In the genomic region with DNA sequence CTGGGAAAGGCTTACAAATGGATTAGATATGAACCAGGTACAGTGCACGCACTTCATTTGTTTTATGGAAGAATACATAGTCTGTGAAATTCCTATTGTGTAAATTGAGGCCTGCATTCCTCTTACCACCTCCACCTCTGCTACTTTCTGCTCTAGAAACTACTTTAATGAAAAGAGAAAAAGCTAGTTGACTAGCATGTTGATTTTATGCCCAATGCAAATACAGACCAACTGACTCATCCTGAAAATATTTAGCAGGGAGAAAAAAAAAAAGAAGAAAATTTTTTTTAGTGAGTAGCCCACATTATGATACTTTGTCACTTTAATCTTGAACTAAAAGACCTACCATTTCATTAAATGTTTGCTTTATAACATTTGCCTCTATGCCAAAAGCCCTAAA, we compare ENCODE assay signal across 14 cellular contexts. TPM values are rescaled to one million over a fixed set of nuclear protein-coding genes. Genes with fewer than 3 reads are reported as not detected.
DNase-seq lines count a peak whose midpoint lies in the region; ATAC-seq and TF ChIP-seq lines count a peak whose summit lies in the region.
"Had no signal": no experiment of that assay in that cellular context is flagged by ENCODE, and none has a peak within 500 bp of the region (broad histone marks: within the 10 kb centered on the region; RNA-seq: fewer than 3 reads in every experiment).

No MANE protein-coding gene starts in this region.

- H3K9ac ChIP-seq in PC-3 (ENCODE audit: low read length) (no peak overlapping the region), liver (ENCODE audit: low read depth in 1 of 2, low read length in 2 of 2) (no peak overlapping the region)

- H3K27ac ChIP-seq in PC-3 (ENCODE audit: low read length), result peak overlapping the region; percentile 55
- H3K27ac ChIP-seq in liver (ENCODE audit: low read depth in 1 of 2, low read length in 2 of 2), result no peak overlapping the region
- no peak overlapping the region for H3K27ac ChIP-seq in left ventricle myocardium inferior (replicated peaks)

- no peaks in the 10 kb centered on the region for H3K27me3 ChIP-seq in PC-3 (ENCODE audit: low read length)
- no peaks in the 10 kb centered on the region for H3K27me3 ChIP-seq in liver (ENCODE audit: control insufficient read depth in 4 of 4, insufficient read depth in 4 of 4, low read length in 3 of 4)
- H3K27me3 ChIP-seq in left ventricle myocardium inferior (ENCODE audit: low read depth), result no peaks in the 10 kb centered on the region
- H3K27me3 ChIP-seq: BE2C had no signal

- no peaks in the 10 kb centered on the region for H3K36me3 Mint-ChIP-seq in naive thymus-derived CD8-positive, alpha-beta T cell

- H3K4me1 ChIP-seq in PC-3 (ENCODE audit: insufficient read depth, low read length) (peaks cover 17% of the 10 kb centered on the region), liver (ENCODE audit: control insufficient read depth in 4 of 4, insufficient read depth in 4 of 4, low read length in 3 of 4) (no peaks in the 10 kb centered on the region), left ventricle myocardium inferior (peaks cover 35% of the 10 kb centered on the region)
- H3K4me1 ChIP-seq: BE2C had no signal

- no peak for TF ChIP-seq RAD21 in liver (IDR thresholded peaks at IDR 0.05)

- H2AFZ ChIP-seq in PC-3 (ENCODE audit: low read length), result no peak overlapping the region

- H3F3A ChIP-seq in PC-3 (ENCODE audit: low read length, unreplicated experiment), result no peaks in the 10 kb centered on the region

- no peak overlapping the region for H3K4me3 Mint-ChIP-seq in naive thymus-derived CD8-positive, alpha-beta T cell

- H3K4me2 ChIP-seq in PC-3 (ENCODE audit: low read length), result peak overlapping the region; percentile 68

- no peak overlapping the region for H3K4me3 ChIP-seq in PC-3 (ENCODE audit: low read length)
- H3K4me3 ChIP-seq in liver (ENCODE audit: low read depth in 1 of 3, low read length in 3 of 3), result no peak overlapping the region
- H3K4me3 ChIP-seq in left ventricle myocardium inferior, result no peak overlapping the region

- intact Hi-C loops in PC-3 (cut with micrococcal nuclease) (no loop called here), left ventricle myocardium inferior (cut with micrococcal nuclease) (no loop called here)

- H3K9me2 ChIP-seq in PC-3 (replicated peaks; ENCODE audit: low read length), result no peaks in the 10 kb centered on the region

- peaks cover 5 to 19% (median 11%) of the 10 kb centered on the region in 9 donors for H3K9me3 Mint-ChIP-seq in naive thymus-derived CD8-positive, alpha-beta T cell

- peaks cover 0 to 26% (median 8%) of the 10 kb centered on the region in 5 donors for H3K27me3 Mint-ChIP-seq in naive thymus-derived CD8-positive, alpha-beta T cell

- CTCF ChIA-PET in PC-3 (lab: Charles Lee), result interaction anchor here (1.3 kb wide), 1 partner anchor 90 kb away, joined by 5 read pairs; no protein-coding TSS in a partner anchor

- 85% methylated on average over 1 of the region's 1 CpG for WGBS in liver

- no peak overlapping the region for H3K27ac Mint-ChIP-seq in naive thymus-derived CD8-positive, alpha-beta T cell

- H3K4me1 Mint-ChIP-seq in naive thymus-derived CD8-positive, alpha-beta T cell, result no peaks in the 10 kb centered on the region

- DNase-seq in DMS53 (lab: John Stamatoyannopoulos, UW) (peak; percentile 62), PC-3 (peak; percentile 76), dermis blood vessel endothelial cell (peak; percentile 34), left ventricle myocardium inferior (no peak), NCI-H128 (lab: John Stamatoyannopoulos, UW; ENCODE audit: unreplicated experiment) (no peak)
- DNase-seq in naive thymus-derived CD8-positive, alpha-beta T cell, result no peak
- DNase-seq: activated T-cell treated with anti-CD3 and anti-CD28 coated beads, Interleukin-2, amount 50 U/mL, for 1 hour; BE2C; KBM-7; stimulated activated CD4-positive, alpha-beta T cell treated with anti-CD3 and anti-CD28 coated beads, Interleukin-4, amount 100 ng/mL, for 4 hours; stimulated activated naive CD8-positive, alpha-beta T cell treated with anti-CD3 and anti-CD28 coated beads, Interleukin-15, Interleukin-2, amounts not matched to agents 100 U/mL and 50 U/mL, for 24 hours had no signal

- TF ChIP-seq CTCF in PC-3 (conservative IDR thresholded peaks at IDR 0.05; ENCODE audit: low read depth, low read length) (no peak), liver (IDR thresholded peaks at IDR 0.05; ENCODE audit: low read depth, low read length, missing input control) (no peak), left ventricle myocardium inferior (IDR thresholded peaks at IDR 0.05; ENCODE audit: borderline replicate concordance) (no peak)

- ATAC-seq in PC-3 (peak; percentile 81), HG02678 (IDR thresholded peaks at IDR 0.05; ENCODE audit: unreplicated experiment) (no peak)
- ATAC-seq in naive thymus-derived CD8-positive, alpha-beta T cell, result no peak
- ATAC-seq: activated CD4-positive, CD25-positive, alpha-beta regulatory T cell treated with anti-CD3 and anti-CD28 coated beads, Interleukin-2, amount 50 U/mL, for 24 hours; stimulated activated naive CD8-positive, alpha-beta T cell treated with anti-CD3 and anti-CD28 coated beads, Interleukin-15, Interleukin-2, amounts not matched to agents 100 U/mL and 50 U/mL, for 24 hours had no signal

- no peaks in the 10 kb centered on the region for H4K20me1 ChIP-seq in PC-3 (ENCODE audit: low read length)

- no peaks in the 10 kb centered on the region for H3K79me2 ChIP-seq in PC-3 (ENCODE audit: low read length)

- H3K36me3 ChIP-seq in PC-3 (ENCODE audit: low read depth, low read length) (no peaks in the 10 kb centered on the region; the same call in 1 of the 2 replicates), liver (ENCODE audit: control insufficient read depth in 4 of 4, insufficient read depth in 3 of 4, low read depth in 1 of 4, low read length in 3 of 4) (no peaks in the 10 kb centered on the region), left ventricle myocardium inferior (peaks cover 5% of the 10 kb centered on the region)
- H3K36me3 ChIP-seq: BE2C had no signal

- no TSS peak for BruUV-seq in PC-3 (replicated peaks; lab: Mats Ljungman, UMichigan)

- H3K9me3 ChIP-seq in PC-3 (ENCODE audit: low read length) (no peaks in the 10 kb centered on the region), liver (ENCODE audit: control insufficient read depth in 4 of 4, low read length in 3 of 4) (no peaks in the 10 kb centered on the region), left ventricle myocardium inferior (replicated peaks) (peaks cover 20% of the 10 kb centered on the region)
- H3K9me3 ChIP-seq: BE2C had no signal

- POLR2A ChIA-PET in PC-3 (lab: Charles Lee; ENCODE audit: unreplicated experiment), result no interaction called here
- POLR2A ChIA-PET in naive thymus-derived CD8-positive, alpha-beta T cell (lab: Charles Lee), result no interaction called here

TF ChIP-seq in liver, 16 proteins besides CTCF, POLR2A, EP300 and RAD21 (continues in another document):
- TF ChIP-seq HNF4A (conservative IDR thresholded peaks at IDR 0.05) (no peak), JUND (IDR thresholded peaks at IDR 0.05) (peak; percentile 62 to 67), EGR1 (IDR thresholded peaks at IDR 0.05; ENCODE audit: low read depth in 2 of 2) (no peak), YY1 (IDR thresholded peaks at IDR 0.05) (no peak), HNF4G (IDR thresholded peaks at IDR 0.05) (no peak), SP1 (IDR thresholded peaks at IDR 0.05) (no peak), NR2F2 (IDR thresholded peaks at IDR 0.05) (no peak), GABPA (IDR thresholded peaks at IDR 0.05 in 1 of 2, conservative IDR thresholded peaks at IDR 0.05 in 1 of 2) (no peak), REST (IDR thresholded peaks at IDR 0.05) (no peak), RXRA (IDR thresholded peaks at IDR 0.05) (no peak), FOXA1 (IDR thresholded peaks at IDR 0.05) (no peak), FOXA2 (IDR thresholded peaks at IDR 0.05) (peak; percentile 39), TAF1 (conservative IDR thresholded peaks at IDR 0.05) (no peak), ATF3 (IDR thresholded peaks at IDR 0.05) (no peak)
- TF ChIP-seq, protein P1, sequence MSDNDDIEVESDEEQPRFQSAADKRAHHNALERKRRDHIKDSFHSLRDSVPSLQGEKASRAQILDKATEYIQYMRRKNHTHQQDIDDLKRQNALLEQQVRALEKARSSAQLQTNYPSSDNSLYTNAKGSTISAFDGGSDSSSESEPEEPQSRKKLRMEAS (IDR thresholded peaks at IDR 0.05), result no peak

RNA-seq across cellular contexts. Expression of gene DCLK2, which starts 41.2 kb away (rescaled TPM):
- total RNA-seq in PC-3 (2014; rRNA removed) (1.2 TPM in 2 replicates), dermis blood vessel endothelial cell (2.0 and 2.4 TPM in 2 replicates), liver (1 to 10 TPM in 1 of 2 donors, under 1 TPM in 1; 0.70 to 1.7 TPM), left ventricle myocardium inferior (21.9 TPM)
- polyA plus RNA-seq in liver, result under 1 TPM; 0.14 to 0.30 TPM
- not detected for total RNA-seq in naive thymus-derived CD8-positive, alpha-beta T cell
- polyA plus RNA-seq in naive thymus-derived CD8-positive, alpha-beta T cell, result under 1 TPM in 1 of 3 donors, not detected in 2; 0.20 TPM

Comparison
In these comparisons a context has a peak if more than half of its experiments do, and no peak if none do; other contexts are left out.
1. DNase-seq: peak in DMS53 (single experiment), PC-3 (single experiment) and dermis blood vessel endothelial cell (single experiment); none in left ventricle myocardium inferior (single experiment), naive thymus-derived CD8-positive, alpha-beta T cell (0 of 10) and NCI-H128 (single experiment).